ENCODE assay signal across 1 cellular context in the genomic region with DNA sequence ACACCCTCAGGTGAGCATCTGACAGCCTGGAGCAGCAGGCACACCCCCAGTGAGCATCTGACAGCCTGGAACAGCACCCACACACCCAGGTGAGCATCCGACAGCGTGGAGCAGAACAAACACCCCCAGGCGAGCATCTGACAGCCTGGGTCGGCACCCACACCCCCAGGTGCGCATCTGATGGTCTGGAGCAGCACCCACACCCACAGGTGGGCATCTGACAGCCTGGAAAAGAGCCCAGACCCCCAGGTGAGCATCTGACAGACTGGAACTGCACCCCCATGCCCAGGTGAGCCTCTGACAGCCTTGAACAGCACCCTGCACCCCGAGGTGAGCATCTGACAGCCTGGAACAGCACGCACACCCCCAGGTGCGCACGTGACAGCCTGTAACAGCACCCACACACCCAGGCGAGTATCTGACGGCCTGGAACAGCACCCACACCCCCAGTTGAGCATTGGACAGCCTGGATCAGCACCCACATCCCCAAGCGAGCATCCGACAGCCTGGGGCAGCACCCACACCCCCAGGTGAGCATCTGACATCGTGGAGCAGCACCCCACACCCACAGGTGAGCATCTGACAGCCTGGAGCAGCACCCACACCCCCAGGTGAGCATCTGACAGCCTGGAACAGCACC. TPM values are rescaled to one million over a fixed set of nuclear protein-coding genes. Genes with fewer than 3 reads are reported as not detected.
"Had no signal": no experiment of that assay in that cellular context is flagged by ENCODE, and none has a peak within 500 bp of the region (broad histone marks: within the 10 kb centered on the region; RNA-seq: fewer than 3 reads in every experiment).

No MANE protein-coding gene starts in this region.

RNA-seq across cellular contexts. Expression of gene TTC34, which starts 51.3 kb away (rescaled TPM):
- total RNA-seq: cardiac muscle cell had no signal
- polyA plus RNA-seq: cardiac muscle cell had no signal
